Comparison of ENCODE assay signal across 19 cellular contexts in the genomic region with DNA sequence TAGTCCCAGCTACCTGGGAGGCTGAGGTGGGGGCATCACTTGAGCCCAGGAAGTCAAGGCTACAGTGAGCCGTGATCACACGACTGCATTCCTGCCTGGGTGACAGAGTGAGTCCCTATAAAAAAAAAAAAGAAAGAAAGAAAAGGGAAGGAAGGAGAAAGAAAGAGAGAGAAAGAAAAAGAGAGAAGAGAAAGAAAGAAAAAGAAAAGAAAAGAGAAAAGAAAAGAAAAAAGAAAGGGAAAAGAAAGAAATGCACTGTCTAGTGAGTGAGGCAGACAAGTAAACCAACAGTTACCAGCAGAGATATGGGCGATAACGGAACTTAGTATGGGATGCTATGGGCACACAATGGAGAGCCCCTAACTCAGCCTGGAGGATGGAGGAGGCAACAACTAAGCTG. TPM values are rescaled to one million over a fixed set of nuclear protein-coding genes. Genes with fewer than 3 reads are reported as not detected.
DNase-seq lines count a peak whose midpoint lies in the region; ATAC-seq and TF ChIP-seq lines count a peak whose summit lies in the region.
"Had no signal": no experiment of that assay in that cellular context is flagged by ENCODE, and none has a peak within 500 bp of the region (broad histone marks: within the 10 kb centered on the region; RNA-seq: fewer than 3 reads in every experiment).

No MANE protein-coding gene starts in this region.

- H3K27me3 ChIP-seq in Caco-2 (replicated peaks; ENCODE audit: control insufficient read depth, insufficient read depth, low read length) (no peaks in the 10 kb centered on the region), Panc1 (ENCODE audit: control insufficient read depth, insufficient read depth, low read length) (no peaks in the 10 kb centered on the region)

- H3K27ac ChIP-seq in HEK293 (ENCODE audit: extremely low read depth, low read depth, low read length): no peak overlapping the region
- peak overlapping the region; percentile 98 for H3K27ac ChIP-seq in Panc1 (ENCODE audit: low read length)

- H3K4me3 ChIP-seq in Caco-2 (ENCODE audit: low read depth, low read length) (no peak overlapping the region), HEK293 (ENCODE audit: low read depth, low read length) (no peak overlapping the region), Panc1 (ENCODE audit: low read depth in 2 of 2, low read length in 2 of 2) (no peak overlapping the region)
- H3K4me3 ChIP-seq: GM23338 had no signal

- CTCF ChIA-PET in Caco-2 (lab: Charles Lee) (no interaction called here), HEK293 (lab: Yijun Ruan, JAX) (interaction anchor here (0.6 to 1.6 kb wide), 4 partner anchors 11 to 968 kb away, joined by 4 to 5 read pairs (median 4); no protein-coding TSS in a partner anchor), Panc1 (lab: Charles Lee) (no interaction called here)

- peak overlapping the region; percentile 29 for H3K27ac Mint-ChIP-seq in Caco-2 (ENCODE audit: unreplicated experiment)
- H3K27ac Mint-ChIP-seq in central memory CD8-positive, alpha-beta T cell (ENCODE audit: low read depth): peak overlapping the region; percentile 41
- H3K27ac Mint-ChIP-seq in activated T-helper 17 cell treated with anti-CD3 and anti-CD28 coated beads, Interleukin-2, amount 50 U/mL, for 72 hours: no peak overlapping the region
- H3K27ac Mint-ChIP-seq: CD4-positive, alpha-beta memory T cell; GM23338; H9; HFFc6 had no signal

- no peak for DNase-seq in Caco-2
- DNase-seq in Panc1 (ENCODE audit: low read depth, low spot score): no peak
- no peak for DNase-seq in central memory CD8-positive, alpha-beta T cell (ENCODE audit: low spot score in 2 of 2)
- DNase-seq in GF-D8 (lab: John Stamatoyannopoulos, UW): no peak
- no peak for DNase-seq in cerebellum (ENCODE audit: low spot score)
- DNase-seq: C1 segment of cervical spinal cord; CD4-positive, alpha-beta memory T cell; COR-L47; DMS 273 treated with DMSO at 0.1 percent for 48 hours; DMS79; EL; GDM1; H9; HFFc6 had no signal

- H3K4me1 Mint-ChIP-seq in Caco-2 (ENCODE audit: low read depth, unreplicated experiment): peaks cover 40% of the 10 kb centered on the region
- no peaks in the 10 kb centered on the region for H3K4me1 Mint-ChIP-seq in central memory CD8-positive, alpha-beta T cell
- peaks cover 6% of the 10 kb centered on the region for H3K4me1 Mint-ChIP-seq in activated T-helper 17 cell treated with anti-CD3 and anti-CD28 coated beads, Interleukin-2, amount 50 U/mL, for 72 hours
- H3K4me1 Mint-ChIP-seq: CD4-positive, alpha-beta memory T cell had no signal

- no peaks in the 10 kb centered on the region for H3K36me3 ChIP-seq in Caco-2 (ENCODE audit: control insufficient read depth, insufficient read depth, low read length)
- no peaks in the 10 kb centered on the region for H3K36me3 ChIP-seq in HEK293 (ENCODE audit: control insufficient read depth in 2 of 2, insufficient read depth in 1 of 2, low read length in 2 of 2)
- no peaks in the 10 kb centered on the region for H3K36me3 ChIP-seq in Panc1 (ENCODE audit: control insufficient read depth, insufficient read depth, low read length)

- H3K4me1 ChIP-seq in Caco-2 (peaks cover 37% of the 10 kb centered on the region), HEK293 (ENCODE audit: control insufficient read depth, insufficient read depth, low read length) (peaks cover 13% of the 10 kb centered on the region; the same call in 1 of the 2 replicates), Panc1 (ENCODE audit: control insufficient read depth, insufficient read depth, low read length) (peaks cover 27% of the 10 kb centered on the region)

- ATAC-seq in Panc1: no peak
- ATAC-seq in central memory CD8-positive, alpha-beta T cell (replicated peaks; ENCODE audit: extremely low read depth, poor library complexity, severe bottlenecking): no peak
- no peak for ATAC-seq in HG02970 (IDR thresholded peaks at IDR 0.05; ENCODE audit: low FRiP score, unreplicated experiment)
- no peak for ATAC-seq in activated T-helper 17 cell treated with anti-CD3 and anti-CD28 coated beads, Interleukin-2, amount 50 U/mL, for 72 hours (replicated peaks)
- ATAC-seq: GM23338, HCT116 had no signal

- H3K9me3 ChIP-seq in Caco-2: no peaks in the 10 kb centered on the region
- no peaks in the 10 kb centered on the region for H3K9me3 ChIP-seq in HEK293 (ENCODE audit: control insufficient read depth, insufficient read depth, low read depth, low read length)
- H3K9me3 ChIP-seq in Panc1 (ENCODE audit: control insufficient read depth, insufficient read depth, low read depth, low read length): no peaks in the 10 kb centered on the region

- H3K36me3 Mint-ChIP-seq in Caco-2 (ENCODE audit: insufficient read depth, unreplicated experiment): peaks cover 15% of the 10 kb centered on the region
- H3K36me3 Mint-ChIP-seq in central memory CD8-positive, alpha-beta T cell (ENCODE audit: insufficient read depth): no peaks in the 10 kb centered on the region
- H3K36me3 Mint-ChIP-seq in activated T-helper 17 cell treated with anti-CD3 and anti-CD28 coated beads, Interleukin-2, amount 50 U/mL, for 72 hours (ENCODE audit: low read depth): no peaks in the 10 kb centered on the region
- H3K36me3 Mint-ChIP-seq: CD4-positive, alpha-beta memory T cell had no signal

- H3K9me3 Mint-ChIP-seq in Caco-2 (ENCODE audit: unreplicated experiment): no peaks in the 10 kb centered on the region
- no peaks in the 10 kb centered on the region for H3K9me3 Mint-ChIP-seq in central memory CD8-positive, alpha-beta T cell
- no peaks in the 10 kb centered on the region for H3K9me3 Mint-ChIP-seq in activated T-helper 17 cell treated with anti-CD3 and anti-CD28 coated beads, Interleukin-2, amount 50 U/mL, for 72 hours
- H3K9me3 Mint-ChIP-seq: GM23338, H9, HFFc6 had no signal

- H3K4me3 Mint-ChIP-seq in Caco-2 (ENCODE audit: unreplicated experiment): no peak overlapping the region
- no peak overlapping the region for H3K4me3 Mint-ChIP-seq in central memory CD8-positive, alpha-beta T cell
- no peak overlapping the region for H3K4me3 Mint-ChIP-seq in activated T-helper 17 cell treated with anti-CD3 and anti-CD28 coated beads, Interleukin-2, amount 50 U/mL, for 72 hours
- H3K4me3 Mint-ChIP-seq: CD4-positive, alpha-beta memory T cell; GM23338; H9; HFFc6 had no signal

- intact Hi-C loops in Caco-2 (cut with micrococcal nuclease; ENCODE audit: unreplicated experiment): loop anchor here (10.0 kb wide), 1 partner anchor 162 kb away; a partner anchor contains a TSS
- intact Hi-C loops in Panc1 (cut with micrococcal nuclease; ENCODE audit: unreplicated experiment): no loop called here

- TF ChIP-seq CTCF in Caco-2 (IDR thresholded peaks at IDR 0.05; ENCODE audit: insufficient read depth in 1 of 2, low read depth in 1 of 2, low read length in 1 of 2, severe bottlenecking in 1 of 2, unreplicated experiment in 1 of 2): no peak
- no peak for TF ChIP-seq CTCF in HEK293 (tag by site-specific recombination; IDR thresholded peaks at IDR 0.05)
- no peak for TF ChIP-seq CTCF in Panc1 (IDR thresholded peaks at IDR 0.05)

- POLR2A ChIA-PET in Caco-2 (lab: Charles Lee): no interaction called here
- POLR2A ChIA-PET in HEK293 (lab: Yijun Ruan, JAX): no interaction called here
- POLR2A ChIA-PET in Panc1 (lab: Charles Lee): no interaction called here

- BruUV-seq in Caco-2 (replicated peaks; lab: Mats Ljungman, UMichigan) (no TSS peak), Panc1 (replicated peaks; lab: Mats Ljungman, UMichigan) (no TSS peak)

- H3K27me3 Mint-ChIP-seq in Caco-2 (ENCODE audit: insufficient read depth, unreplicated experiment): no peaks in the 10 kb centered on the region
- peaks cover 42% of the 10 kb centered on the region for H3K27me3 Mint-ChIP-seq in central memory CD8-positive, alpha-beta T cell
- H3K27me3 Mint-ChIP-seq in activated T-helper 17 cell treated with anti-CD3 and anti-CD28 coated beads, Interleukin-2, amount 50 U/mL, for 72 hours: no peaks in the 10 kb centered on the region
- H3K27me3 Mint-ChIP-seq: CD4-positive, alpha-beta memory T cell had no signal

- in situ Hi-C loops in Panc1 (cut with HindIII; ENCODE audit: low pct_unique_long_range_greater_than_20kb, low sequenced_read_pairs): no loop called here

TF ChIP-seq in HEK293, 187 proteins besides CTCF, POLR2A, EP300 and RAD21:
- TF ChIP-seq ZFP3 (tag by site-specific recombination; IDR thresholded peaks at IDR 0.05; ENCODE audit: low read depth) (no peak), PRDM1 (tag by site-specific recombination; IDR thresholded peaks at IDR 0.05) (peak; percentile 95)

RNA-seq across cellular contexts. Expression of a gene that starts 37.2 kb away (rescaled TPM):
- total RNA-seq in Caco-2 (2022) (18.3 and 19.6 TPM in 2 replicates), Panc1 (2021; ENCODE audit: unreplicated experiment) (22.0 TPM), cerebellum (36.0 TPM)
- 14.9 TPM for polyA plus RNA-seq in Panc1 (2012; ENCODE audit: insufficient read length)
- total RNA-seq in activated T-helper 17 cell treated with anti-CD3 and anti-CD28 coated beads, Interleukin-2, amount 50 U/mL, for 72 hours: 10 to 100 TPM in 1 of 2 donors, 1 to 10 TPM in 1; 8.9 to 20.2 TPM
